In genomic region chr3:22381564-22381963, GRCh38 we compare ENCODE assay signal across 8 cellular contexts.
DNase-seq lines count a peak whose midpoint lies in the region; ATAC-seq and TF ChIP-seq lines count a peak whose summit lies in the region.
"Not testable (repeated sequence)": the region's sequence is repeated elsewhere in the genome, so short reads cannot be mapped to it uniquely, and the experiment has no call there.

No MANE protein-coding gene starts in this region.

- H3K4me3 ChIP-seq in Peyer's patch, mucosa of descending colon, upper lobe of left lung: not testable (repeated sequence)

- not testable (repeated sequence) for H3K36me3 Mint-ChIP-seq in activated CD4-positive, alpha-beta memory T cell treated with anti-CD3 and anti-CD28 coated beads, Interleukin-2, amount 10 ng/mL, durations not matched to agents 7 days and 5 days (ENCODE audit: low read depth); effector memory CD8-positive, alpha-beta T cell (ENCODE audit: insufficient read depth)

- not testable (repeated sequence) for H3K27ac ChIP-seq in Peyer's patch, upper lobe of left lung

- intact Hi-C loops in mucosa of descending colon (cut with DNase I, micrococcal nuclease): not testable (repeated sequence)

- H3K9me3 ChIP-seq in Peyer's patch, mucosa of descending colon, upper lobe of left lung: not testable (repeated sequence)

- not testable (repeated sequence) for H3K9me3 Mint-ChIP-seq in activated CD4-positive, alpha-beta memory T cell treated with anti-CD3 and anti-CD28 coated beads, Interleukin-2, amount 10 ng/mL, durations not matched to agents 7 days and 5 days
- H3K9me3 Mint-ChIP-seq in effector memory CD8-positive, alpha-beta T cell: peaks cover 6 to 17% of the 10 kb centered on the region in 2 donors

- peak; percentile 17 for DNase-seq in DMS53 (lab: John Stamatoyannopoulos, UW)
- DNase-seq in Peyer's patch: peak in 2 of 3 donors; percentile 40 to 67
- DNase-seq in activated CD4-positive, alpha-beta memory T cell treated with anti-CD3 and anti-CD28 coated beads, Interleukin-2, amount 10 ng/mL, durations not matched to agents 7 days and 5 days: peak; percentile 25
- peak; percentile 21 for DNase-seq in activated naive CD4-positive, alpha-beta T cell treated with Interleukin-2 at 50 U/mL for 16 hours
- DNase-seq in effector memory CD8-positive, alpha-beta T cell: peak; percentile 3 to 21 (median 12)
- DNase-seq in mucosa of descending colon: peak; percentile 16 to 48 (median 28)
- peak; percentile 3 for DNase-seq in stimulated activated CD4-positive, alpha-beta T cell treated with anti-CD3 and anti-CD28 coated beads, Interleukin-12 subunit alpha, Interleukin-12 subunit beta, amount 100 ng/mL, for 4 hours
- peak; percentile 20 to 33 for DNase-seq in upper lobe of left lung

- not testable (repeated sequence) for TF ChIP-seq CTCF in Peyer's patch (IDR thresholded peaks at IDR 0.05); mucosa of descending colon (IDR thresholded peaks at IDR 0.05); upper lobe of left lung (IDR thresholded peaks at IDR 0.05)

- not testable (repeated sequence) for H3K4me1 Mint-ChIP-seq in activated CD4-positive, alpha-beta memory T cell treated with anti-CD3 and anti-CD28 coated beads, Interleukin-2, amount 10 ng/mL, durations not matched to agents 7 days and 5 days; effector memory CD8-positive, alpha-beta T cell (ENCODE audit: low read depth in 2 of 2)

- H3K27ac Mint-ChIP-seq in activated CD4-positive, alpha-beta memory T cell treated with anti-CD3 and anti-CD28 coated beads, Interleukin-2, amount 10 ng/mL, durations not matched to agents 7 days and 5 days: peak overlapping the region; percentile 47
- not testable (repeated sequence) for H3K27ac Mint-ChIP-seq in effector memory CD8-positive, alpha-beta T cell

- TF ChIP-seq EP300 in upper lobe of left lung (IDR thresholded peaks at IDR 0.05): not testable (repeated sequence)

- 74 to 77% methylated on average over 10 of the region's 10 CpGs for WGBS in upper lobe of left lung, 2 donors

- peak overlapping the region; percentile 46 for H3K4me3 Mint-ChIP-seq in activated CD4-positive, alpha-beta memory T cell treated with anti-CD3 and anti-CD28 coated beads, Interleukin-2, amount 10 ng/mL, durations not matched to agents 7 days and 5 days
- H3K4me3 Mint-ChIP-seq in effector memory CD8-positive, alpha-beta T cell: peak overlapping the region in 1 of 2 donors; percentile 5

- ATAC-seq in effector memory CD8-positive, alpha-beta T cell (replicated peaks); mucosa of descending colon; upper lobe of left lung (ENCODE audit: low FRiP score in 2 of 2): not testable (repeated sequence)

- TF ChIP-seq POLR2A in Peyer's patch (IDR thresholded peaks at IDR 0.05); upper lobe of left lung (IDR thresholded peaks at IDR 0.05): not testable (repeated sequence)

- not testable (repeated sequence) for H3K4me1 ChIP-seq in Peyer's patch; mucosa of descending colon (ENCODE audit: low read depth); upper lobe of left lung

- H3K27me3 ChIP-seq in Peyer's patch, upper lobe of left lung: not testable (repeated sequence)

- not testable (repeated sequence) for H3K27me3 Mint-ChIP-seq in activated CD4-positive, alpha-beta memory T cell treated with anti-CD3 and anti-CD28 coated beads, Interleukin-2, amount 10 ng/mL, durations not matched to agents 7 days and 5 days; effector memory CD8-positive, alpha-beta T cell

- POLR2A ChIA-PET in activated CD4-positive, alpha-beta memory T cell treated with anti-CD3 and anti-CD28 coated beads, Interleukin-2, amount 10 ng/mL, durations not matched to agents 7 days and 5 days (lab: Charles Lee): not testable (repeated sequence)

- not testable (repeated sequence) for H3K36me3 ChIP-seq in Peyer's patch; mucosa of descending colon (ENCODE audit: low read depth); upper lobe of left lung

- CTCF ChIA-PET in activated CD4-positive, alpha-beta memory T cell treated with anti-CD3 and anti-CD28 coated beads, Interleukin-2, amount 10 ng/mL, durations not matched to agents 7 days and 5 days (lab: Charles Lee): not testable (repeated sequence)

Comparison
In these comparisons a context has a peak if more than half of its experiments do, and no peak if none do; other contexts are left out.
1. DNase-seq: peak in every context shown above with its lines; median percentile 54 in Peyer's patch; 28 in mucosa of descending colon; 26 in upper lobe of left lung; 25 in activated CD4-positive, alpha-beta memory T cell treated with anti-CD3 and anti-CD28 coated beads, Interleukin-2, amount 10 ng/mL, durations not matched to agents 7 days and 5 days; 21 in activated naive CD4-positive, alpha-beta T cell treated with Interleukin-2 at 50 U/mL for 16 hours; 17 in DMS53; 12 in effector memory CD8-positive, alpha-beta T cell; 3 in stimulated activated CD4-positive, alpha-beta T cell treated with anti-CD3 and anti-CD28 coated beads, Interleukin-12 subunit alpha, Interleukin-12 subunit beta, amount 100 ng/mL, for 4 hours.